9 cellular contexts compared by ENCODE assay signal in genomic region chr19:35000338-35000646, GRCh38. TPM values are rescaled to one million over a fixed set of nuclear protein-coding genes. Genes with fewer than 3 reads are reported as not detected.
DNase-seq lines count a peak whose midpoint lies in the region; ATAC-seq, FAIRE-seq and TF ChIP-seq lines count a peak whose summit lies in the region.
"Had no signal": no experiment of that assay in that cellular context is flagged by ENCODE, and none has a peak within 500 bp of the region (broad histone marks: within the 10 kb centered on the region; RNA-seq: fewer than 3 reads in every experiment).

No MANE protein-coding gene starts in this region.

- H3K27ac ChIP-seq in heart right ventricle (peak overlapping the region; percentile 86 to 100 (median 98)), body of pancreas (peak overlapping the region; percentile 92 to 97 (median 96)), mesendoderm (ENCODE audit: low read depth, low read length) (peak overlapping the region; percentile 71), aorta (ENCODE audit: low read depth in 1 of 2, low read length in 2 of 2) (peak overlapping the region in 1 of 2 donors; percentile 58)

- TF ChIP-seq POLR2A in body of pancreas (IDR thresholded peaks at IDR 0.05): no peak

- no peak overlapping the region for H2BK5ac ChIP-seq in mesendoderm (ENCODE audit: low read length)

- H3K4me3 ChIP-seq in heart right ventricle (peak overlapping the region; percentile 72 to 99 (median 94)), body of pancreas (peak overlapping the region; percentile 26 to 66), mesendoderm (ENCODE audit: low read length) (peak overlapping the region; percentile 34), aorta (ENCODE audit: low read length in 2 of 2) (peak overlapping the region; percentile 91 to 92)

- peak overlapping the region; percentile 84 for H3K9ac ChIP-seq in mesendoderm (ENCODE audit: low read length)

- H3K23ac ChIP-seq in mesendoderm (ENCODE audit: low read length): no peak overlapping the region

- H3K4ac ChIP-seq in mesendoderm (ENCODE audit: low read depth, low read length): peak overlapping the region; percentile 98

- H3K4me2 ChIP-seq in mesendoderm (ENCODE audit: low read length): no peak overlapping the region

- no peaks in the 10 kb centered on the region for H3K27me3 ChIP-seq in heart right ventricle
- no peaks in the 10 kb centered on the region for H3K27me3 ChIP-seq in body of pancreas
- no peaks in the 10 kb centered on the region for H3K27me3 ChIP-seq in mesendoderm (ENCODE audit: insufficient read depth, low read length, poor library complexity)
- no peaks in the 10 kb centered on the region for H3K27me3 ChIP-seq in aorta (ENCODE audit: control insufficient read depth in 1 of 2, insufficient read depth in 2 of 2, low read length in 1 of 2)

- ATAC-seq in heart right ventricle (peak in 1 of 8 donors; percentile 11), Right ventricle myocardium inferior (no peak), body of pancreas (no peak), aorta (ENCODE audit: low FRiP score) (no peak), HG02885 (IDR thresholded peaks at IDR 0.05; ENCODE audit: poor library complexity, unreplicated experiment) (no peak), GM21717 (IDR thresholded peaks at IDR 0.05; ENCODE audit: unreplicated experiment) (no peak)

- peaks cover 20% of the 10 kb centered on the region for H3K79me1 ChIP-seq in mesendoderm (ENCODE audit: low read length)

- intact Hi-C loops in heart right ventricle (cut with DNase I): no loop called here
- intact Hi-C loops in Right ventricle myocardium inferior (cut with DNase I): no loop called here
- intact Hi-C loops in body of pancreas (cut with DNase I): no loop called here
- intact Hi-C loops in aorta (cut with DNase I): no loop called here

- 0 to 1% methylated on average over 10 to 37 of the region's 37 CpGs for WGBS in heart right ventricle, 2 donors
- 0% methylated on average over 3 of the region's 37 CpGs; no CpG with 5 or more reads in 1 of the 2 donors for whole genome bisulfite sequencing in body of pancreas, 2 donors
- whole genome bisulfite sequencing in mesendoderm (ENCODE audit: extremely low coverage, insufficient coverage, low lambda C conversion rate): no CpG with 5 or more reads among the region's 37 CpGs
- WGBS in aorta, 2 donors: 1% methylated on average over 21 to 37 of the region's 37 CpGs

- peaks cover 43% of the 10 kb centered on the region for H3K79me2 ChIP-seq in mesendoderm (ENCODE audit: control insufficient read depth, insufficient read depth, low read length)

- H2BK15ac ChIP-seq in mesendoderm (replicated peaks; ENCODE audit: low read depth): no peak overlapping the region

- H3K4me1 ChIP-seq in heart right ventricle (peaks cover 6 to 90% (median 78%) of the 10 kb centered on the region in 9 donors), body of pancreas (peaks cover 60% of the 10 kb centered on the region), mesendoderm (ENCODE audit: control insufficient read depth, low read depth, low read length) (peaks cover 9% of the 10 kb centered on the region), aorta (ENCODE audit: control insufficient read depth in 1 of 2, insufficient read depth in 2 of 2, low read length in 2 of 2) (no peaks in the 10 kb centered on the region)

- FAIRE-seq in RCC 7860 (lab: Jason Lieb, UNC): no peak

- peak overlapping the region; percentile 30 for H4K8ac ChIP-seq in mesendoderm (ENCODE audit: low read depth, low read length)

- H3K18ac ChIP-seq in mesendoderm (ENCODE audit: low read length): peak overlapping the region; percentile 95

- no peak overlapping the region for H4K5ac ChIP-seq in mesendoderm (ENCODE audit: low read length)

- no peak overlapping the region for H2AK5ac ChIP-seq in mesendoderm (ENCODE audit: low read length)

- peak overlapping the region; percentile 56 for H2BK120ac ChIP-seq in mesendoderm (ENCODE audit: low read depth, low read length)

- peak overlapping the region; percentile 98 for H3K56ac ChIP-seq in mesendoderm (ENCODE audit: low read length)

- DNase-seq in heart right ventricle (no peak), Right ventricle myocardium inferior (ENCODE audit: missing footprints) (no peak), body of pancreas (no peak), mesendoderm (no peak), aorta (no peak), RCC 7860 (ENCODE audit: low spot score) (no peak)

- H3K9me3 ChIP-seq in heart right ventricle: no peaks in the 10 kb centered on the region
- no peaks in the 10 kb centered on the region for H3K9me3 ChIP-seq in body of pancreas
- H3K9me3 ChIP-seq in aorta (ENCODE audit: control insufficient read depth, low read length): no peaks in the 10 kb centered on the region

- peaks cover 0 to 22% (median 0%) of the 10 kb centered on the region in 9 donors for H3K36me3 ChIP-seq in heart right ventricle
- H3K36me3 ChIP-seq in body of pancreas (replicated peaks in 1 of 2; ENCODE audit: insufficient read depth in 1 of 2, low read depth in 2 of 2): no peaks in the 10 kb centered on the region
- peaks cover 3% of the 10 kb centered on the region for H3K36me3 ChIP-seq in mesendoderm (ENCODE audit: control insufficient read depth, insufficient read depth, low read length)
- H3K36me3 ChIP-seq in aorta (ENCODE audit: control insufficient read depth in 1 of 2, insufficient read depth in 2 of 2, low read length in 1 of 2): no peaks in the 10 kb centered on the region

- no peak for TF ChIP-seq CTCF in heart right ventricle (IDR thresholded peaks at IDR 0.05)
- TF ChIP-seq CTCF in body of pancreas (IDR thresholded peaks at IDR 0.05): no peak

RNA-seq across cellular contexts. Expression of gene GRAMD1A, which starts 0.2 kb away (rescaled TPM):
- total RNA-seq in heart right ventricle (10 to 100 TPM; 19.5 to 49.4 (median 30.3) TPM), Right ventricle myocardium inferior (25.8 TPM), body of pancreas (10 to 100 TPM; 90.8 to 94.9 TPM), aorta (10 to 100 TPM; 65.7 to 92.7 TPM)
- polyA plus RNA-seq in heart right ventricle (10 to 100 TPM; 38.7 to 40.9 TPM), aorta (10 to 100 TPM; 13.4 to 59.0 TPM)
- polyA plus RNA-seq in mesendoderm (2013, experiment 1 of 2): 97.4 TPM
- 98.6 TPM for polyA plus RNA-seq in mesendoderm (2013, experiment 2 of 2)

RNA-seq across cellular contexts. Expression of gene SCN1B, which starts 30.0 kb away (rescaled TPM):
- total RNA-seq in heart right ventricle: 10 to 100 TPM; 33.1 to 70.5 (median 41.5) TPM
- 10 to 100 TPM; 24.5 to 60.5 TPM for polyA plus RNA-seq in heart right ventricle
- total RNA-seq in Right ventricle myocardium inferior: 44.3 TPM
- 10 to 100 TPM in 1 of 2 donors, 1 to 10 TPM in 1; 2.3 to 23.6 TPM for total RNA-seq in body of pancreas
- polyA plus RNA-seq in mesendoderm (2013, experiment 1 of 2): 0.63 TPM
- 0.81 TPM for polyA plus RNA-seq in mesendoderm (2013, experiment 2 of 2)
- 10 to 100 TPM; 11.9 to 21.4 TPM for total RNA-seq in aorta
- polyA plus RNA-seq in aorta: 10 to 100 TPM in 1 of 2 donors, 1 to 10 TPM in 1; 9.9 to 15.3 TPM

RNA-seq across cellular contexts. Expression of gene ZNF792, which starts 36.3 kb away (rescaled TPM):
- total RNA-seq in heart right ventricle: 1 to 10 TPM; 2.0 to 5.9 (median 4.0) TPM
- polyA plus RNA-seq in heart right ventricle: 1 to 10 TPM; 1.6 to 1.7 TPM
- total RNA-seq in Right ventricle myocardium inferior: 3.0 TPM
- total RNA-seq in body of pancreas: 1 to 10 TPM; 4.0 to 7.0 TPM
- polyA plus RNA-seq in mesendoderm (2013, experiment 1 of 2): 5.9 TPM
- polyA plus RNA-seq in mesendoderm (2013, experiment 2 of 2): 5.5 TPM
- total RNA-seq in aorta: 10 to 100 TPM in 1 of 2 donors, 1 to 10 TPM in 1; 5.2 to 13.5 TPM
- 1 to 10 TPM; 1.0 to 1.8 TPM for polyA plus RNA-seq in aorta

RNA-seq across cellular contexts. Expression of gene HPN, which starts 41.2 kb away (rescaled TPM):
- total RNA-seq in heart right ventricle (10 to 100 TPM in 1 of 10 donors, 1 to 10 TPM in 9; 2.8 to 13.1 (median 4.8) TPM), Right ventricle myocardium inferior (5.5 TPM), body of pancreas (100 to 1,000 TPM; 135 to 289 TPM), aorta (1 to 10 TPM in 1 of 2 donors, under 1 TPM in 1; 0.71 to 2.7 TPM)
- polyA plus RNA-seq in heart right ventricle (1 to 10 TPM; 1.4 to 3.5 TPM), aorta (not detected)
- 2.0 TPM for polyA plus RNA-seq in mesendoderm (2013, experiment 1 of 2)
- polyA plus RNA-seq in mesendoderm (2013, experiment 2 of 2): 2.0 TPM
- total RNA-seq: occipital lobe had no signal

Comparison
In these comparisons a context has a peak if more than half of its experiments do, and no peak if none do; other contexts are left out.
1. H3K4me3 ChIP-seq: peak in every context shown above with its lines; median percentile 94 in heart right ventricle; 92 in aorta; 46 in body of pancreas; 34 in mesendoderm.